ENCODE assay signal across 16 cellular contexts in the genomic region with DNA sequence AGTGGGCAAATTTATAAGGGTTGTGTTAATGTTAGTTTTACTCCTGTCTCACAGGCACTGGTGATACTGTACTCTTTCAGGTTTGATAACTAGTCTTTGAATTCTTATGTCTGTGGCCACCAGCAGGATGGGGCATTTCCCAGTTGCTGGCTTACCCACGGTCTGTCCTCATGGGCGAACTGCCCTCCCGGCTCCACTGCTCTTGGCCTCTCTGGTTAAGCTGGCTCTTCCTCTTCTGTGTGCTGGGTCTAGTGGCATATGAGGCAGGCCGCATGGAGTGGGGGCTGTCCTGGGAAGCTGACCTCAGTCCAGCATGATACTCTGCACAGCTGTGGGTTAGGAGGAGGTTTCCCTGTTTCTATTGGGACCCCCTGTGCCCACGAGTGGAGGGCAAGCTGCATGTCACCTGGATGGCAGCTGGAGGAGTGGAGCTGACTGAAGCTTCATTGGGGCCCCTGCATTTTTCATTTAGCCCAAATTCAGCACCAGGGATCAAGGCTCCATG. TPM values are rescaled to one million over a fixed set of nuclear protein-coding genes. Genes with fewer than 3 reads are reported as not detected.
DNase-seq lines count a peak whose midpoint lies in the region; ATAC-seq and TF ChIP-seq lines count a peak whose summit lies in the region.
"Had no signal": no experiment of that assay in that cellular context is flagged by ENCODE, and none has a peak within 500 bp of the region (broad histone marks: within the 10 kb centered on the region; RNA-seq: fewer than 3 reads in every experiment).

No MANE protein-coding gene starts in this region.

- no peaks in the 10 kb centered on the region for H3K36me3 ChIP-seq in CD4-positive, CD25-positive, alpha-beta regulatory T cell (ENCODE audit: control insufficient read depth, insufficient read depth, low read length)
- H3K36me3 ChIP-seq in Peyer's patch, result no peaks in the 10 kb centered on the region

- peaks cover 38% of the 10 kb centered on the region for H3K4me1 ChIP-seq in CD4-positive, CD25-positive, alpha-beta regulatory T cell (ENCODE audit: control insufficient read depth, insufficient read depth, low read length, poor library complexity, severe bottlenecking)
- H3K4me1 ChIP-seq in Peyer's patch, result peaks cover 0 to 36% (median 3%) of the 10 kb centered on the region in 4 donors

- no peak for TF ChIP-seq CTCF in Peyer's patch (IDR thresholded peaks at IDR 0.05)

- peaks cover 9 to 77% (median 51%) of the 10 kb centered on the region in 4 donors for H3K4me1 Mint-ChIP-seq in CD4-positive, CD25-positive, alpha-beta regulatory T cell

- H3K27me3 Mint-ChIP-seq in CD4-positive, CD25-positive, alpha-beta regulatory T cell, result no peaks in the 10 kb centered on the region
- H3K27me3 Mint-ChIP-seq: B cell had no signal

- no peak overlapping the region for H3K27ac ChIP-seq in CD4-positive, CD25-positive, alpha-beta regulatory T cell (ENCODE audit: insufficient read depth, low read length, poor library complexity, severe bottlenecking)
- H3K27ac ChIP-seq in Peyer's patch, result no peak overlapping the region

- DNase-seq in CD4-positive, CD25-positive, alpha-beta regulatory T cell, result no peak
- DNase-seq in Peyer's patch (peak in 2 of 3 donors; percentile 12 to 37), left lobe of liver (ENCODE audit: low spot score) (peak; percentile 30), sciatic nerve (ENCODE audit: low spot score) (peak; percentile 22)
- DNase-seq in stimulated activated naive CD4-positive, alpha-beta T cell (lab: John Stamatoyannopoulos, UW), result no peak
- DNase-seq: EL, IMR-90, NCI-H1417 treated with DMSO at 0.1 percent for 48 hours, NCI-H2029, NCI-H2171 treated with DMSO at 0.1 percent for 48 hours, NCI-H774, Right ventricle myocardium superior had no signal

- no peaks in the 10 kb centered on the region for H3K9me3 ChIP-seq in CD4-positive, CD25-positive, alpha-beta regulatory T cell (ENCODE audit: control insufficient read depth in 2 of 2, low read length in 2 of 2)
- H3K9me3 ChIP-seq in Peyer's patch, result no peaks in the 10 kb centered on the region

- H3K4me3 ChIP-seq in CD4-positive, CD25-positive, alpha-beta regulatory T cell (ENCODE audit: low read depth, low read length), result no peak overlapping the region
- H3K4me3 ChIP-seq in Peyer's patch, result no peak overlapping the region

- TF ChIP-seq POLR2A in Peyer's patch (IDR thresholded peaks at IDR 0.05), result no peak

- H3K4me3 Mint-ChIP-seq in CD4-positive, CD25-positive, alpha-beta regulatory T cell, result no peak overlapping the region
- H3K4me3 Mint-ChIP-seq: B cell had no signal

- intact Hi-C loops in sciatic nerve (cut with DNase I), result loop anchor here (2.0 kb wide), 1 partner anchor 43 kb away; no protein-coding TSS in a partner anchor

- H3K27ac Mint-ChIP-seq in CD4-positive, CD25-positive, alpha-beta regulatory T cell, result peak overlapping the region in 2 of 3 donors; percentile 49 to 60
- H3K27ac Mint-ChIP-seq: B cell had no signal

- ATAC-seq in CD4-positive, CD25-positive, alpha-beta regulatory T cell (ENCODE audit: low read depth in 2 of 2), result no peak
- no peak for ATAC-seq in left lobe of liver
- ATAC-seq in sciatic nerve, result no peak
- no peak for ATAC-seq in HG03565 (IDR thresholded peaks at IDR 0.05; ENCODE audit: unreplicated experiment)
- no peak for ATAC-seq in GM21367 (IDR thresholded peaks at IDR 0.05; ENCODE audit: unreplicated experiment)
- ATAC-seq: Panc1 had no signal

- peaks cover 0 to 2% (median 0%) of the 10 kb centered on the region in 7 donors for H3K9me3 Mint-ChIP-seq in CD4-positive, CD25-positive, alpha-beta regulatory T cell

- H3K36me3 Mint-ChIP-seq in CD4-positive, CD25-positive, alpha-beta regulatory T cell, result peaks cover 4% of the 10 kb centered on the region

- no peaks in the 10 kb centered on the region for H3K27me3 ChIP-seq in CD4-positive, CD25-positive, alpha-beta regulatory T cell (ENCODE audit: control insufficient read depth, insufficient read depth, low read length)
- no peaks in the 10 kb centered on the region for H3K27me3 ChIP-seq in Peyer's patch

RNA-seq across cellular contexts. Expression of a gene that starts 19.5 kb away (rescaled TPM):
- total RNA-seq in CD4-positive, CD25-positive, alpha-beta regulatory T cell, result 29.4 TPM
- polyA plus RNA-seq in CD4-positive, CD25-positive, alpha-beta regulatory T cell, result 1 to 10 TPM in 2 of 4 donors, under 1 TPM in 2; 0.37 to 1.3 (median 0.94) TPM
- total RNA-seq in Peyer's patch, result 10 to 100 TPM; 12.3 to 26.4 (median 19.5) TPM
- total RNA-seq in left lobe of liver, result 7.3 TPM
- 41.5 TPM for total RNA-seq in sciatic nerve

Comparison
In these comparisons a context has a peak if more than half of its experiments do, and no peak if none do; other contexts are left out.
1. DNase-seq: peak in Peyer's patch (2 of 3), left lobe of liver (single experiment) and sciatic nerve (single experiment); none in CD4-positive, CD25-positive, alpha-beta regulatory T cell (0 of 3) and stimulated activated naive CD4-positive, alpha-beta T cell (0 of 6).